9 cellular contexts compared by ENCODE assay signal in the genomic region with DNA sequence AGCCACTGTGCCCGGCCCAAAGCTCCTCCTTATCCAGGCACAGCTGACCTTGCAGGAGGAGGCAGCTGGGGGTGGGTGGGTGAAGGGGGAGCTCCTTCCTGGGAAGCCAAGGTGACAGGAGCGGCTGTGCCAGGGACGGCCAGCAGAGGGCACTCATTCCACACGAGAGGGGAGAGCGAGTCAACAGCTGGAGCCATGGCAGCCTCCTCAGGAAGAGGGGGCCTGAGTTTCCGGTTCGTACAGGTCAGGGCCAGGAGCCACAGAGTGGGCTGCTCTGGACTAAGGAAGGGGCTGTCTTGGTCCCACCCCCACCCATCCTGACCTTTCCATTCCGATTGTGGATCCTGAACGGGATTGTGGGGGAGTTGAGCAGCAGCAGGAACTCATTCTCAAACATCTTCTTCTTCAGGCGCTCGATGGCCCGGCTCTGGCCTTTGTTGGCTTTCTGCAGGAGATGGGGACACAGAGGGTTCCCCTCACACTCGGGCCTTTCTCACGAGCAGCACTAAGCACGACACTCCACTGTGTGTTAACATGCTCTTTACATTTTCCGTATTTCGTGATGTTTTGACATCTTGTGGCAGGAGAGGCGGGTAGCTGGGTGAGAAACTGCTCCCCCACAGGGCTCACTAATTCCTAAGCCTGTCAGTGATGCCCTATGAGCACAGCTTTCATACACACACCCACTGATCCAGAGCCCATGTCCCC.
A peak's percentile ranks its signal among the peaks of the same experiment; 100 is the strongest.
DNase-seq lines count a peak whose midpoint lies in the region; ATAC-seq and TF ChIP-seq lines count a peak whose summit lies in the region.
"Had no signal": no experiment of that assay in that cellular context is flagged by ENCODE, and none has a peak within 500 bp of the region (broad histone marks: within the 10 kb centered on the region; RNA-seq: fewer than 3 reads in every experiment).

No MANE protein-coding gene starts in this region.

- TF ChIP-seq CTCF in GM10248 (IDR thresholded peaks at IDR 0.05; ENCODE audit: control extremely low read depth, extremely low read depth, low read depth, missing control alignments) (peak; percentile 36), esophagus squamous epithelium (IDR thresholded peaks at IDR 0.05) (peak in 5 of 6 experiments; percentile 32 to 63 (median 37)), smooth muscle cell (IDR thresholded peaks at IDR 0.05; ENCODE audit: borderline replicate concordance, insufficient read depth, poor library complexity, severe bottlenecking) (peak; percentile 48)

- CTCF ChIA-PET in GM10248 (lab: Yijun Ruan, JAX): interaction anchor here (0.6 to 1.9 kb wide), 7 partner anchors 9 to 155 kb away, joined by 3 to 8 read pairs (median 3); a partner anchor contains a TSS
- CTCF ChIA-PET in activated CD4-positive, alpha-beta memory T cell treated with anti-CD3 and anti-CD28 coated beads, Interleukin-2, amount 10 ng/mL, durations not matched to agents 7 days and 5 days (lab: Charles Lee): interaction anchor here (0.6 to 2.9 kb wide), 25 partner anchors 8 to 458 kb away, joined by 3 to 24 read pairs (median 3); a partner anchor contains a TSS

- 89 to 98% methylated on average over 7 to 8 of the region's 18 CpGs for WGBS in esophagus squamous epithelium, 2 donors
- 87% methylated on average over 18 of the region's 18 CpGs for WGBS in smooth muscle cell (ENCODE audit: low lambda C conversion rate)

- TF ChIP-seq POLR2A in esophagus squamous epithelium (IDR thresholded peaks at IDR 0.05): no peak

- peaks cover 55% of the 10 kb centered on the region for H3K36me3 Mint-ChIP-seq in activated CD4-positive, alpha-beta memory T cell treated with anti-CD3 and anti-CD28 coated beads, Interleukin-2, amount 10 ng/mL, durations not matched to agents 7 days and 5 days (ENCODE audit: low read depth)

- H3K9me3 ChIP-seq in esophagus squamous epithelium: no peaks in the 10 kb centered on the region
- H3K9me3 ChIP-seq in smooth muscle cell (replicated peaks; ENCODE audit: low read depth): no peaks in the 10 kb centered on the region

- POLR2A ChIA-PET in GM10248 (lab: Yijun Ruan, JAX): no interaction called here
- POLR2A ChIA-PET in activated CD4-positive, alpha-beta memory T cell treated with anti-CD3 and anti-CD28 coated beads, Interleukin-2, amount 10 ng/mL, durations not matched to agents 7 days and 5 days (lab: Charles Lee): no interaction called here

- no peaks in the 10 kb centered on the region for H3K27me3 Mint-ChIP-seq in activated CD4-positive, alpha-beta memory T cell treated with anti-CD3 and anti-CD28 coated beads, Interleukin-2, amount 10 ng/mL, durations not matched to agents 7 days and 5 days

- H3K9ac ChIP-seq in smooth muscle cell (ENCODE audit: low read depth): no peak overlapping the region

- H3K9me3 Mint-ChIP-seq in activated CD4-positive, alpha-beta memory T cell treated with anti-CD3 and anti-CD28 coated beads, Interleukin-2, amount 10 ng/mL, durations not matched to agents 7 days and 5 days: no peaks in the 10 kb centered on the region
- H3K9me3 Mint-ChIP-seq: natural killer cell had no signal

- H3K4me2 ChIP-seq in smooth muscle cell: no peak overlapping the region

- H3K4me3 ChIP-seq in esophagus squamous epithelium (no peak overlapping the region), smooth muscle cell (no peak overlapping the region)

- H3K27me3 ChIP-seq in esophagus squamous epithelium (no peaks in the 10 kb centered on the region), smooth muscle cell (ENCODE audit: low read depth) (no peaks in the 10 kb centered on the region)

- no peak overlapping the region for H3K27ac Mint-ChIP-seq in activated CD4-positive, alpha-beta memory T cell treated with anti-CD3 and anti-CD28 coated beads, Interleukin-2, amount 10 ng/mL, durations not matched to agents 7 days and 5 days

- peaks cover 14% of the 10 kb centered on the region for H3K4me1 Mint-ChIP-seq in activated CD4-positive, alpha-beta memory T cell treated with anti-CD3 and anti-CD28 coated beads, Interleukin-2, amount 10 ng/mL, durations not matched to agents 7 days and 5 days

- no peak overlapping the region for H3K4me3 Mint-ChIP-seq in activated CD4-positive, alpha-beta memory T cell treated with anti-CD3 and anti-CD28 coated beads, Interleukin-2, amount 10 ng/mL, durations not matched to agents 7 days and 5 days
- H3K4me3 Mint-ChIP-seq: natural killer cell had no signal

- ATAC-seq in HG03460 (IDR thresholded peaks at IDR 0.05; ENCODE audit: unreplicated experiment): no peak
- no peak for ATAC-seq in HG03135 (IDR thresholded peaks at IDR 0.05; ENCODE audit: unreplicated experiment)
- ATAC-seq in GM21526 (IDR thresholded peaks at IDR 0.05; ENCODE audit: low FRiP score, unreplicated experiment): no peak

- intact Hi-C loops in esophagus squamous epithelium (cut with DNase I): loop anchor here (10.0 kb wide), 1 partner anchor 86 kb away; no protein-coding TSS in a partner anchor

- no peaks in the 10 kb centered on the region for H3K79me2 ChIP-seq in smooth muscle cell (ENCODE audit: low read depth)

- no peaks in the 10 kb centered on the region for H3F3A ChIP-seq in smooth muscle cell (ENCODE audit: low read depth)

- DNase-seq in GM10248 (ENCODE audit: extremely low spot score) (peak; percentile 42), MV-4-11 (lab: John Stamatoyannopoulos, UW) (peak; percentile 10), esophagus squamous epithelium (lab: John Stamatoyannopoulos, UW) (no peak), smooth muscle cell (lab: John Stamatoyannopoulos, UW; ENCODE audit: unreplicated experiment) (no peak)
- DNase-seq in activated CD4-positive, alpha-beta memory T cell treated with anti-CD3 and anti-CD28 coated beads, Interleukin-2, amount 10 ng/mL, durations not matched to agents 7 days and 5 days: peak; percentile 74
- DNase-seq: natural killer cell had no signal

- H3K27ac ChIP-seq in esophagus squamous epithelium: no peak overlapping the region
- H3K27ac ChIP-seq in smooth muscle cell (ENCODE audit: low read depth): no peak overlapping the region

- no peak overlapping the region for H2AFZ ChIP-seq in smooth muscle cell (ENCODE audit: low read depth)

- peaks cover 27% of the 10 kb centered on the region for H4K20me1 ChIP-seq in smooth muscle cell (ENCODE audit: low read depth)

- H3K4me1 ChIP-seq in esophagus squamous epithelium (peaks cover 0 to 16% (median 6%) of the 10 kb centered on the region in 3 donors), smooth muscle cell (ENCODE audit: low read depth) (no peaks in the 10 kb centered on the region)

- peaks cover 33 to 96% (median 35%) of the 10 kb centered on the region in 3 donors for H3K36me3 ChIP-seq in esophagus squamous epithelium
- H3K36me3 ChIP-seq in smooth muscle cell (ENCODE audit: low read depth): no peaks in the 10 kb centered on the region

Comparison
In these comparisons a context has a peak if more than half of its experiments do, and no peak if none do; other contexts are left out.
1. DNase-seq: peak in GM10248 (single experiment), MV-4-11 (single experiment) and activated CD4-positive, alpha-beta memory T cell treated with anti-CD3 and anti-CD28 coated beads, Interleukin-2, amount 10 ng/mL, durations not matched to agents 7 days and 5 days (single experiment); none in esophagus squamous epithelium (single experiment) and smooth muscle cell (single experiment).
2. Peak in every context shown above with its lines, with median percentiles within 50 percentile points of each other: CTCF ChIP-seq.